28 cellular contexts compared by ENCODE assay signal in genomic region chr17:69918164-69918563, GRCh38.
"Had no signal": no experiment of that assay in that cellular context is flagged by ENCODE, and none has a peak within 500 bp of the region (broad histone marks: within the 10 kb centered on the region; RNA-seq: fewer than 3 reads in every experiment).

No MANE protein-coding gene starts in this region.

- FAIRE-seq: colon, endometrium, endothelial cell of umbilical vein, frontal cortex had no signal

- H3K4me1 ChIP-seq: colonic mucosa, esophagus squamous epithelium, foreskin keratinocyte, gastrocnemius medialis, heart left ventricle, heart right ventricle had no signal

- H3K27ac ChIP-seq: colonic mucosa, coronary artery, dorsolateral prefrontal cortex, epithelial cell of prostate, esophagus muscularis mucosa, esophagus squamous epithelium, foreskin keratinocyte, gastrocnemius medialis, gastroesophageal sphincter, heart left ventricle, heart right ventricle had no signal

- H3K36me3 ChIP-seq: colonic mucosa, esophagus muscularis mucosa, esophagus squamous epithelium, gastrocnemius medialis, gastroesophageal sphincter, heart left ventricle, heart right ventricle had no signal

- H3K9me3 ChIP-seq: colonic mucosa, esophagus muscularis mucosa, esophagus squamous epithelium, gastrocnemius medialis, gastroesophageal sphincter had no signal

- H3K27me3 ChIP-seq: colonic mucosa, dorsolateral prefrontal cortex, esophagus muscularis mucosa, esophagus squamous epithelium, foreskin keratinocyte, gastrocnemius medialis, gastroesophageal sphincter, heart left ventricle, heart right ventricle had no signal

- ATAC-seq: effector memory CD8-positive, alpha-beta T cell; esophagus mucosa; foreskin keratinocyte; gastrocnemius medialis; gastroesophageal sphincter; heart left ventricle; heart right ventricle had no signal

- H3K4me3 ChIP-seq: colonic mucosa, coronary artery, dorsolateral prefrontal cortex, esophagus muscularis mucosa, esophagus squamous epithelium, gastrocnemius medialis, gastroesophageal sphincter, heart left ventricle, heart right ventricle had no signal

- DNase-seq: colonic mucosa; cortex of kidney; dermis blood vessel endothelial cell; dorsolateral prefrontal cortex; effector CD4-positive, alpha-beta T cell; effector CD8-positive, alpha-beta T cell; effector memory CD4-positive, alpha-beta T cell; effector memory CD8-positive, alpha-beta T cell; endodermal cell; erythroblast; esophagus squamous epithelium; foreskin fibroblast; foreskin keratinocyte; foreskin melanocyte; gastrocnemius medialis; glutamatergic neuron; head of caudate nucleus; heart left ventricle; heart right ventricle had no signal
